In the genomic region with DNA sequence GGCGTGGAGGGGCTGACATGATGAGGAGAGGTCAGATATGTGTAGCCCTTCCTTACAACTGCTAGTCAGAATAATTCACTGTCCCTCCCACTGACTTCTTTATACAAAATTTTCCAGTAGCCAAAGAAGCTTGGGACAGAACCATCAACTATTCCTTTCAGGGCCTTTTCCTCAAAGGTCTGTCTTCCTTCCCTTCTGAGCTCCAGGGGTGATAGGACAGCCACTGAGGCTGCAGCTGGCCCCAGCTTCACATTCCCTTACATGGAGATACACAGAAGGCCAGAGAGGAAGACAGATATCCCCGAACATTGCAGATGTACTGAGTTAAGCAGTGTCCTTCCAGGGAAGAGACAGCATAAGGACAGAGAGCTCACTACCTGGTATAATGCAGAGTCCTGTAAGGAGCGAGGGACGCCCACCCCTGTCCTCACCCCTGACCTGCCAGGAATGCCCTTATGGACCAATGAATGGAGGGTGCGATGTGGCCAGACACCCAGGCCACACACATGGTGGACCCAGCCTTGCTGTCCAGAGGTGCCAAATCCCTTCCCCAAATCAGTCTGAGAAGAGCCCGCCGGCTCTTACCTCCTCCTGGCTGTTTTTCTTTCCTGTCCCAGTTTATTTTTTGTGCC, we compare ENCODE assay signal across 17 cellular contexts.
DNase-seq lines count a peak whose midpoint lies in the region; ATAC-seq lines count a peak whose summit lies in the region.
"Had no signal": no experiment of that assay in that cellular context is flagged by ENCODE, and none has a peak within 500 bp of the region (broad histone marks: within the 10 kb centered on the region; RNA-seq: fewer than 3 reads in every experiment).

No MANE protein-coding gene starts in this region.

- no peaks in the 10 kb centered on the region for H3K36me3 Mint-ChIP-seq in T-helper 1 cell treated with Interleukin-12 subunit alpha and Interleukin-12 subunit beta and Interleukin-4 antibody, amounts not matched to agents 30 μg/mL and 1 μg/mL, for 36 hours (ENCODE audit: low read depth)
- no peaks in the 10 kb centered on the region for H3K36me3 Mint-ChIP-seq in T-helper 17 cell (ENCODE audit: low read depth)
- H3K36me3 Mint-ChIP-seq: CD14-positive monocyte had no signal

- peaks cover 52% of the 10 kb centered on the region for H3K27me3 Mint-ChIP-seq in T-helper 1 cell treated with Interleukin-12 subunit alpha and Interleukin-12 subunit beta and Interleukin-4 antibody, amounts not matched to agents 30 μg/mL and 1 μg/mL, for 36 hours (ENCODE audit: low read depth)
- no peaks in the 10 kb centered on the region for H3K27me3 Mint-ChIP-seq in T-helper 17 cell

- no peak overlapping the region for H3K27ac ChIP-seq in substantia nigra (ENCODE audit: low read depth, low read length, poor library complexity, severe bottlenecking)
- H3K27ac ChIP-seq: 22Rv1, VCaP had no signal

- no peaks in the 10 kb centered on the region for H3K9me3 Mint-ChIP-seq in T-helper 1 cell treated with Interleukin-12 subunit alpha and Interleukin-12 subunit beta and Interleukin-4 antibody, amounts not matched to agents 30 μg/mL and 1 μg/mL, for 36 hours

- H3K4me3 Mint-ChIP-seq in T-helper 1 cell treated with Interleukin-12 subunit alpha and Interleukin-12 subunit beta and Interleukin-4 antibody, amounts not matched to agents 30 μg/mL and 1 μg/mL, for 36 hours, result peak overlapping the region; percentile 52
- peak overlapping the region; percentile 84 for H3K4me3 Mint-ChIP-seq in T-helper 17 cell
- H3K4me3 Mint-ChIP-seq: CD14-positive monocyte had no signal

- DNase-seq in T-helper 1 cell, result no peak
- DNase-seq in T-helper 17 cell, result no peak
- peak; percentile 32 for DNase-seq in islet precursor cell
- DNase-seq in dedifferentiated amniotic fluid mesenchymal stem cell (ENCODE audit: extremely low spot score), result no peak
- DNase-seq in substantia nigra (lab: John Stamatoyannopoulos, UW), result no peak
- no peak for DNase-seq in kidney tubule cell (ENCODE audit: low spot score)
- DNase-seq: DMS79 treated with DMSO at 0.1 percent for 48 hours; foreskin fibroblast; NCI-H1105 treated with DMSO at 0.1 percent for 48 hours; stimulated activated CD4-positive, alpha-beta T cell treated with anti-CD3 and anti-CD28 coated beads, Interleukin-4, amount 100 ng/mL, for 1 hour; trophoblast cell had no signal

- H3K27ac Mint-ChIP-seq in T-helper 1 cell treated with Interleukin-12 subunit alpha and Interleukin-12 subunit beta and Interleukin-4 antibody, amounts not matched to agents 30 μg/mL and 1 μg/mL, for 36 hours, result peak overlapping the region; percentile 60
- H3K27ac Mint-ChIP-seq in T-helper 17 cell, result peak overlapping the region; percentile 93

- H3K9me3 ChIP-seq in T-helper 17 cell (ENCODE audit: control insufficient read depth, low read length, poor library complexity, severe bottlenecking), result no peaks in the 10 kb centered on the region

- ATAC-seq in GM19438 (IDR thresholded peaks at IDR 0.05; ENCODE audit: low read depth, unreplicated experiment) (peak; percentile 13), T-helper 17 cell (no peak)
- ATAC-seq: left lobe of liver had no signal

- H3K4me1 Mint-ChIP-seq in T-helper 1 cell treated with Interleukin-12 subunit alpha and Interleukin-12 subunit beta and Interleukin-4 antibody, amounts not matched to agents 30 μg/mL and 1 μg/mL, for 36 hours (ENCODE audit: low read depth), result peaks cover 26% of the 10 kb centered on the region
- H3K4me1 Mint-ChIP-seq in T-helper 17 cell, result peaks cover 38% of the 10 kb centered on the region
- H3K4me1 Mint-ChIP-seq: CD14-positive monocyte had no signal
